1 cellular context compared by ENCODE assay signal in the genomic region with DNA sequence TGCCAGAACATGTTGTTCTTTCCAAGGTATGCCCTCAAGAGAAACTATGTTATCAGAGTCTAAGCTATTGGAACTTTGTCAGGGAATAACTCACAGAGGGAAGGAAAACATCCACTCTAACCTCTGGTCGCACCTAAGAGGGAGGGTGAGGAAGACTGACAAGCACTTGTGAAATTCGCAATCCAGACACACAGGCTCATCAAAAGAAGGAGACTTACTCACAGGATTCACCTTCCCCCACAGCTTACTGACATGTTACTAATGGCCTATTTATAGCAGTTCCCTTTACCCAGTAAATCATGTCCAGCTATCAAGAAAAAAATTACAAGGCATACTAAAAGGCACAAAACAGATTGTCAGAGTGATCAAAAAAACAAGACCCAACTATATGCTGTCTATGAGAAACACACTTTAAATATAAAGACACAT.
TF ChIP-seq lines count a peak whose summit lies in the region.

No MANE protein-coding gene starts in this region.

TF ChIP-seq in K562, 482 proteins besides CTCF, POLR2A, EP300 and RAD21 (continues in another document):
- peak; percentile 97 for TF ChIP-seq MEIS2 (IDR thresholded peaks at IDR 0.05; ENCODE audit: partially characterized antibody)
- TF ChIP-seq MEF2D (tag; conservative IDR thresholded peaks at IDR 0.05; ENCODE audit: low read depth) = peak; percentile 93
- TF ChIP-seq CREM (IDR thresholded peaks at IDR 0.05; ENCODE audit: low read depth) = 0 out of 2 replicates have a peak, but pooled peaks have one; percentile 12
- TF ChIP-seq BRF1 (IDR thresholded peaks at IDR 0.05; ENCODE audit: borderline replicate concordance, extremely low read depth, insufficient read length) = no peak
- TF ChIP-seq, protein P1, sequence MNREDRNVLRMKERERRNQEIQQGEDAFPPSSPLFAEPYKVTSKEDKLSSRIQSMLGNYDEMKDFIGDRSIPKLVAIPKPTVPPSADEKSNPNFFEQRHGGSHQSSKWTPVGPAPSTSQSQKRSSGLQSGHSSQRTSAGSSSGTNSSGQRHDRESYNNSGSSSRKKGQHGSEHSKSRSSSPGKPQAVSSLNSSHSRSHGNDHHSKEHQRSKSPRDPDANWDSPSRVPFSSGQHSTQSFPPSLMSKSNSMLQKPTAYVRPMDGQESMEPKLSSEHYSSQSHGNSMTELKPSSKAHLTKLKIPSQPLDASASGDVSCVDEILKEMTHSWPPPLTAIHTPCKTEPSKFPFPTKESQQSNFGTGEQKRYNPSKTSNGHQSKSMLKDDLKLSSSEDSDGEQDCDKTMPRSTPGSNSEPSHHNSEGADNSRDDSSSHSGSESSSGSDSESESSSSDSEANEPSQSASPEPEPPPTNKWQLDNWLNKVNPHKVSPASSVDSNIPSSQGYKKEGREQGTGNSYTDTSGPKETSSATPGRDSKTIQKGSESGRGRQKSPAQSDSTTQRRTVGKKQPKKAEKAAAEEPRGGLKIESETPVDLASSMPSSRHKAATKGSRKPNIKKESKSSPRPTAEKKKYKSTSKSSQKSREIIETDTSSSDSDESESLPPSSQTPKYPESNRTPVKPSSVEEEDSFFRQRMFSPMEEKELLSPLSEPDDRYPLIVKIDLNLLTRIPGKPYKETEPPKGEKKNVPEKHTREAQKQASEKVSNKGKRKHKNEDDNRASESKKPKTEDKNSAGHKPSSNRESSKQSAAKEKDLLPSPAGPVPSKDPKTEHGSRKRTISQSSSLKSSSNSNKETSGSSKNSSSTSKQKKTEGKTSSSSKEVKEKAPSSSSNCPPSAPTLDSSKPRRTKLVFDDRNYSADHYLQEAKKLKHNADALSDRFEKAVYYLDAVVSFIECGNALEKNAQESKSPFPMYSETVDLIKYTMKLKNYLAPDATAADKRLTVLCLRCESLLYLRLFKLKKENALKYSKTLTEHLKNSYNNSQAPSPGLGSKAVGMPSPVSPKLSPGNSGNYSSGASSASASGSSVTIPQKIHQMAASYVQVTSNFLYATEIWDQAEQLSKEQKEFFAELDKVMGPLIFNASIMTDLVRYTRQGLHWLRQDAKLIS (CRISPR knock-in tag; IDR thresholded peaks at IDR 0.05) = no peak
- TF ChIP-seq NFRKB (IDR thresholded peaks at IDR 0.05; ENCODE audit: low read depth) = 0 out of 2 replicates have a peak, but pooled peaks have one; percentile 19
- TF ChIP-seq, protein P2, sequence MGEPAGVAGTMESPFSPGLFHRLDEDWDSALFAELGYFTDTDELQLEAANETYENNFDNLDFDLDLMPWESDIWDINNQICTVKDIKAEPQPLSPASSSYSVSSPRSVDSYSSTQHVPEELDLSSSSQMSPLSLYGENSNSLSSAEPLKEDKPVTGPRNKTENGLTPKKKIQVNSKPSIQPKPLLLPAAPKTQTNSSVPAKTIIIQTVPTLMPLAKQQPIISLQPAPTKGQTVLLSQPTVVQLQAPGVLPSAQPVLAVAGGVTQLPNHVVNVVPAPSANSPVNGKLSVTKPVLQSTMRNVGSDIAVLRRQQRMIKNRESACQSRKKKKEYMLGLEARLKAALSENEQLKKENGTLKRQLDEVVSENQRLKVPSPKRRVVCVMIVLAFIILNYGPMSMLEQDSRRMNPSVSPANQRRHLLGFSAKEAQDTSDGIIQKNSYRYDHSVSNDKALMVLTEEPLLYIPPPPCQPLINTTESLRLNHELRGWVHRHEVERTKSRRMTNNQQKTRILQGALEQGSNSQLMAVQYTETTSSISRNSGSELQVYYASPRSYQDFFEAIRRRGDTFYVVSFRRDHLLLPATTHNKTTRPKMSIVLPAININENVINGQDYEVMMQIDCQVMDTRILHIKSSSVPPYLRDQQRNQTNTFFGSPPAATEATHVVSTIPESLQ (CRISPR knock-in tag; IDR thresholded peaks at IDR 0.05) = 0 out of 2 replicates have a peak, but pooled peaks have one; percentile 36
- 0 out of 2 replicates have a peak, but pooled peaks have one; percentile 23 for TF ChIP-seq SMARCE1 (IDR thresholded peaks at IDR 0.05)
- TF ChIP-seq ZNF217 (CRISPR knock-in tag; IDR thresholded peaks at IDR 0.05) = no peak
- TF ChIP-seq FOXM1 (IDR thresholded peaks at IDR 0.05; ENCODE audit: low read depth) = 0 out of 2 replicates have a peak, but pooled peaks have one; percentile 13
- TF ChIP-seq FOXM1 (CRISPR knock-in tag; IDR thresholded peaks at IDR 0.05; ENCODE audit: low read depth) = no peak
- peak; percentile 47 for TF ChIP-seq DPF2 (IDR thresholded peaks at IDR 0.05)
- TF ChIP-seq ELF2 (CRISPR knock-in tag; IDR thresholded peaks at IDR 0.05) = no peak
- TF ChIP-seq MEF2A (IDR thresholded peaks at IDR 0.05; ENCODE audit: control insufficient read depth, low read depth, low read length) = peak; percentile 98
- TF ChIP-seq, protein P3, sequence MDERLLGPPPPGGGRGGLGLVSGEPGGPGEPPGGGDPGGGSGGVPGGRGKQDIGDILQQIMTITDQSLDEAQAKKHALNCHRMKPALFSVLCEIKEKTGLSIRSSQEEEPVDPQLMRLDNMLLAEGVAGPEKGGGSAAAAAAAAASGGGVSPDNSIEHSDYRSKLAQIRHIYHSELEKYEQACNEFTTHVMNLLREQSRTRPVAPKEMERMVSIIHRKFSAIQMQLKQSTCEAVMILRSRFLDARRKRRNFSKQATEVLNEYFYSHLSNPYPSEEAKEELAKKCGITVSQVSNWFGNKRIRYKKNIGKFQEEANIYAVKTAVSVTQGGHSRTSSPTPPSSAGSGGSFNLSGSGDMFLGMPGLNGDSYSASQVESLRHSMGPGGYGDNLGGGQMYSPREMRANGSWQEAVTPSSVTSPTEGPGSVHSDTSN (CRISPR knock-in tag; IDR thresholded peaks at IDR 0.05; ENCODE audit: low read depth) = no peak
- TF ChIP-seq, protein P3 (tag; conservative IDR thresholded peaks at IDR 0.05; ENCODE audit: low read depth) = peak; percentile 78
- no peak for TF ChIP-seq MIER1 (IDR thresholded peaks at IDR 0.05; ENCODE audit: low read depth)
- TF ChIP-seq TEAD4 (IDR thresholded peaks at IDR 0.05; ENCODE audit: low read length) = peak; percentile 35; the same call in 1 of the 2 replicates
- no peak for TF ChIP-seq TEAD4 (CRISPR knock-in tag; IDR thresholded peaks at IDR 0.05; ENCODE audit: borderline replicate concordance)
- TF ChIP-seq TEAD2 (tag; IDR thresholded peaks at IDR 0.05) = no peak
- TF ChIP-seq TCF3 (CRISPR knock-in tag; IDR thresholded peaks at IDR 0.05) = 0 out of 2 replicates have a peak, but pooled peaks have one; percentile 21
- TF ChIP-seq SOX6 (IDR thresholded peaks at IDR 0.05) = 0 out of 2 replicates have a peak, but pooled peaks have one; percentile 11
- TF ChIP-seq CEBPB (tag; IDR thresholded peaks at IDR 0.05) = peak; percentile 11; the same call in 1 of the 2 replicates
- TF ChIP-seq, protein P4, sequence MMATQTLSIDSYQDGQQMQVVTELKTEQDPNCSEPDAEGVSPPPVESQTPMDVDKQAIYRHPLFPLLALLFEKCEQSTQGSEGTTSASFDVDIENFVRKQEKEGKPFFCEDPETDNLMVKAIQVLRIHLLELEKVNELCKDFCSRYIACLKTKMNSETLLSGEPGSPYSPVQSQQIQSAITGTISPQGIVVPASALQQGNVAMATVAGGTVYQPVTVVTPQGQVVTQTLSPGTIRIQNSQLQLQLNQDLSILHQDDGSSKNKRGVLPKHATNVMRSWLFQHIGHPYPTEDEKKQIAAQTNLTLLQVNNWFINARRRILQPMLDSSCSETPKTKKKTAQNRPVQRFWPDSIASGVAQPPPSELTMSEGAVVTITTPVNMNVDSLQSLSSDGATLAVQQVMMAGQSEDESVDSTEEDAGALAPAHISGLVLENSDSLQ (IDR thresholded peaks at IDR 0.05) = peak; percentile 88
- 0 out of 4 replicates have a peak, but pooled peaks of 1 of the 2 experiments have one; percentile 21 for TF ChIP-seq TBL1XR1 (IDR thresholded peaks at IDR 0.05; ENCODE audit: low read length in 2 of 2)
- TF ChIP-seq, protein P5, sequence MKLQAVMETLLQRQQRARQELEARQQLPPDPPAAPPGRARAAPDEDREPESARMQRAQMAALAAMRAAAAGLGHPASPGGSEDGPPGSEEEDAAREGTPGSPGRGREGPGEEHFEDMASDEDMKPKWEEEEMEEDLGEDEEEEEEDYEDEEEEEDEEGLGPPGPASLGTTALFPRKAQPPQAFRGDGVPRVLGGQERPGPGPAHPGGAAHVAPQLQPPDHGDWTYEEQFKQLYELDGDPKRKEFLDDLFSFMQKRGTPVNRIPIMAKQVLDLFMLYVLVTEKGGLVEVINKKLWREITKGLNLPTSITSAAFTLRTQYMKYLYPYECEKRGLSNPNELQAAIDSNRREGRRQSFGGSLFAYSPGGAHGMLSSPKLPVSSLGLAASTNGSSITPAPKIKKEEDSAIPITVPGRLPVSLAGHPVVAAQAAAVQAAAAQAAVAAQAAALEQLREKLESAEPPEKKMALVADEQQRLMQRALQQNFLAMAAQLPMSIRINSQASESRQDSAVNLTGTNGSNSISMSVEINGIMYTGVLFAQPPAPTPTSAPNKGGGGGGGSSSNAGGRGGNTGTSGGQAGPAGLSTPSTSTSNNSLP (IDR thresholded peaks at IDR 0.05; ENCODE audit: borderline replicate concordance, low read depth, low read length) = 0 out of 2 replicates have a peak, but pooled peaks have one; percentile 34
- no peak for TF ChIP-seq ZNF436 (CRISPR knock-in tag; IDR thresholded peaks at IDR 0.05)
- 0 out of 2 replicates have a peak, but pooled peaks have one; percentile 11 for TF ChIP-seq SMARCA4 (IDR thresholded peaks at IDR 0.05)
- peak; percentile 56; the same call in 1 of the 2 replicates for TF ChIP-seq JUN (IDR thresholded peaks at IDR 0.05; ENCODE audit: borderline replicate concordance, low read depth, low read length)
- no peak for TF ChIP-seq JUN (CRISPR knock-in tag; IDR thresholded peaks at IDR 0.05; ENCODE audit: borderline replicate concordance)
- TF ChIP-seq ARID1B (IDR thresholded peaks at IDR 0.05) = peak; percentile 35; the same call in 1 of the 2 replicates
- no peak for TF ChIP-seq ZNF561 (CRISPR knock-in tag; conservative IDR thresholded peaks at IDR 0.05)
- no peak for TF ChIP-seq HMGN3 (IDR thresholded peaks at IDR 0.05; ENCODE audit: borderline replicate concordance, extremely low read depth, insufficient read length, low read depth, low read length)
- TF ChIP-seq, protein P6, sequence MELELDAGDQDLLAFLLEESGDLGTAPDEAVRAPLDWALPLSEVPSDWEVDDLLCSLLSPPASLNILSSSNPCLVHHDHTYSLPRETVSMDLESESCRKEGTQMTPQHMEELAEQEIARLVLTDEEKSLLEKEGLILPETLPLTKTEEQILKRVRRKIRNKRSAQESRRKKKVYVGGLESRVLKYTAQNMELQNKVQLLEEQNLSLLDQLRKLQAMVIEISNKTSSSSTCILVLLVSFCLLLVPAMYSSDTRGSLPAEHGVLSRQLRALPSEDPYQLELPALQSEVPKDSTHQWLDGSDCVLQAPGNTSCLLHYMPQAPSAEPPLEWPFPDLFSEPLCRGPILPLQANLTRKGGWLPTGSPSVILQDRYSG (tag; conservative IDR thresholded peaks at IDR 0.05; ENCODE audit: low read depth) = no peak
- TF ChIP-seq KAT7 (CRISPR knock-in tag; IDR thresholded peaks at IDR 0.05; ENCODE audit: borderline replicate concordance) = no peak
- TF ChIP-seq MTA3 (IDR thresholded peaks at IDR 0.05; ENCODE audit: borderline replicate concordance) = no peak
- peak in 1 of 2 experiments; percentile 88; a peak in 1 of 3 replicates for TF ChIP-seq CBX3 (IDR thresholded peaks at IDR 0.05; ENCODE audit: borderline replicate concordance in 1 of 2, low read length in 2 of 2)
- peak; percentile 35; the same call in 1 of the 2 replicates for TF ChIP-seq ZNF384 (IDR thresholded peaks at IDR 0.05; ENCODE audit: low read depth, low read length)
- TF ChIP-seq OTX1 (CRISPR knock-in tag; IDR thresholded peaks at IDR 0.05) = no peak
- TF ChIP-seq, protein P7, sequence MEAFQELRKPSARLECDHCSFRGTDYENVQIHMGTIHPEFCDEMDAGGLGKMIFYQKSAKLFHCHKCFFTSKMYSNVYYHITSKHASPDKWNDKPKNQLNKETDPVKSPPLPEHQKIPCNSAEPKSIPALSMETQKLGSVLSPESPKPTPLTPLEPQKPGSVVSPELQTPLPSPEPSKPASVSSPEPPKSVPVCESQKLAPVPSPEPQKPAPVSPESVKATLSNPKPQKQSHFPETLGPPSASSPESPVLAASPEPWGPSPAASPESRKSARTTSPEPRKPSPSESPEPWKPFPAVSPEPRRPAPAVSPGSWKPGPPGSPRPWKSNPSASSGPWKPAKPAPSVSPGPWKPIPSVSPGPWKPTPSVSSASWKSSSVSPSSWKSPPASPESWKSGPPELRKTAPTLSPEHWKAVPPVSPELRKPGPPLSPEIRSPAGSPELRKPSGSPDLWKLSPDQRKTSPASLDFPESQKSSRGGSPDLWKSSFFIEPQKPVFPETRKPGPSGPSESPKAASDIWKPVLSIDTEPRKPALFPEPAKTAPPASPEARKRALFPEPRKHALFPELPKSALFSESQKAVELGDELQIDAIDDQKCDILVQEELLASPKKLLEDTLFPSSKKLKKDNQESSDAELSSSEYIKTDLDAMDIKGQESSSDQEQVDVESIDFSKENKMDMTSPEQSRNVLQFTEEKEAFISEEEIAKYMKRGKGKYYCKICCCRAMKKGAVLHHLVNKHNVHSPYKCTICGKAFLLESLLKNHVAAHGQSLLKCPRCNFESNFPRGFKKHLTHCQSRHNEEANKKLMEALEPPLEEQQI (IDR thresholded peaks at IDR 0.05) = peak; percentile 48; the same call in 1 of the 2 replicates
